ENCODE assay signal across 10 cellular contexts in the genomic region with DNA sequence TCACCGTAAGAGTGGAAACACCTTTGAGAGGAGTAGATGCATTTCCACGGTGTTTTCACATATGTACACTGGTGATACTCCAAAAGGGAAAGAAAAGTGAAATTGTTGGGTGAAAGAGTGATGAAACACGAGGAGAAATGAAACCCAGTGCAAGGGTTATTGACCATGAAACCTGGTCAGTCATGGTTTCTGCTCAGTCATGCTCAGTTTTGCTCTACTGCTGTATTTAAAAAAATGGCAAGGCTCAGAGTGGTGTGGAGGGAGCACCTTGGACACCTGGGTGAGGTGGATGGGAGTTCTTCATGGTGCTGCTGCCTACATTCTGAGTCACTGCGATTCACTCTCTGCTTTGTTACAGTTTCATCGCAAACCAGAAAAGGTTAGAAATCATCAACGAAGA.
DNase-seq lines count a peak whose midpoint lies in the region; ATAC-seq and TF ChIP-seq lines count a peak whose summit lies in the region.
"Had no signal": no experiment of that assay in that cellular context is flagged by ENCODE, and none has a peak within 500 bp of the region (broad histone marks: within the 10 kb centered on the region; RNA-seq: fewer than 3 reads in every experiment).

No MANE protein-coding gene starts in this region.

- ATAC-seq in GM19438 (IDR thresholded peaks at IDR 0.05; ENCODE audit: low read depth, unreplicated experiment) (peak; percentile 95), HG02885 (IDR thresholded peaks at IDR 0.05; ENCODE audit: poor library complexity, unreplicated experiment) (peak; percentile 86)

- no peak for TF ChIP-seq CTCF in GM12865 (IDR thresholded peaks at IDR 0.05; ENCODE audit: insufficient read depth, low read depth, low read length, missing control alignments)

- DNase-seq in GM12865 (ENCODE audit: low read depth) (peak; percentile 68), MV-4-11 (lab: John Stamatoyannopoulos, UW) (peak; percentile 25), T1000 (lab: John Stamatoyannopoulos, UW) (no peak), NCI-H524 treated with DMSO at 0.1 percent for 48 hours (lab: John Stamatoyannopoulos, UW) (no peak), D341Med (ENCODE audit: low spot score) (no peak), anterior cingulate cortex (lab: John Stamatoyannopoulos, UW) (no peak)
- DNase-seq: activated CD8-positive, alpha-beta memory T cell treated with anti-CD3 and anti-CD28 coated beads, Interleukin-2, amount 50 U/mL, for 4 hours; NCI-H2171 had no signal

- no peak overlapping the region for H3K4me3 ChIP-seq in GM12865 (ENCODE audit: low read depth, low read length)

Comparison
In these comparisons a context has a peak if more than half of its experiments do, and no peak if none do; other contexts are left out.
1. DNase-seq: peak in GM12865 (single experiment) and MV-4-11 (single experiment); none in T1000 (single experiment), NCI-H524 treated with DMSO at 0.1 percent for 48 hours (single experiment), D341Med (single experiment) and anterior cingulate cortex (0 of 58).